ENCODE assay signal across 9 cellular contexts in genomic region chr1:37472281-37472680, GRCh38. TPM values are rescaled to one million over a fixed set of nuclear protein-coding genes. Genes with fewer than 3 reads are reported as not detected.
DNase-seq lines count a peak whose midpoint lies in the region; ATAC-seq and TF ChIP-seq lines count a peak whose summit lies in the region.
"Had no signal": no experiment of that assay in that cellular context is flagged by ENCODE, and none has a peak within 500 bp of the region (broad histone marks: within the 10 kb centered on the region; RNA-seq: fewer than 3 reads in every experiment).

No MANE protein-coding gene starts in this region.

- H3K9me3 Mint-ChIP-seq in activated CD4-positive, alpha-beta memory T cell treated with anti-CD3 and anti-CD28 coated beads, Interleukin-2, amount 10 ng/mL, durations not matched to agents 7 days and 5 days, result no peaks in the 10 kb centered on the region

- H3K27ac ChIP-seq in HCT116 (ENCODE audit: low read depth, low read length) (peak overlapping the region; percentile 61; the same call in 1 of the 2 replicates), right atrium auricular region (peak overlapping the region; percentile 94 to 97), skeletal muscle tissue (ENCODE audit: low read depth, low read length) (peak overlapping the region; percentile 95)

- H3K4me3 Mint-ChIP-seq in activated CD4-positive, alpha-beta memory T cell treated with anti-CD3 and anti-CD28 coated beads, Interleukin-2, amount 10 ng/mL, durations not matched to agents 7 days and 5 days, result peak overlapping the region; percentile 98

- H3K9me3 ChIP-seq in HCT116 (ENCODE audit: control insufficient read depth in 1 of 2, insufficient read depth in 1 of 2, low read depth in 1 of 2, low read length in 2 of 2), result no peaks in the 10 kb centered on the region
- no peaks in the 10 kb centered on the region for H3K9me3 ChIP-seq in right atrium auricular region
- H3K9me3 ChIP-seq in skeletal muscle tissue (ENCODE audit: control insufficient read depth in 3 of 3, low read length in 3 of 3), result no peaks in the 10 kb centered on the region

- peaks cover 28% of the 10 kb centered on the region for H3K79me2 ChIP-seq in HCT116 (ENCODE audit: insufficient read depth, low read length)

- TF ChIP-seq POLR2A in HCT116 (IDR thresholded peaks at IDR 0.05; ENCODE audit: borderline replicate concordance, extremely low read depth, insufficient read depth, insufficient read length), result no peak

- no peaks in the 10 kb centered on the region for H3K9me2 ChIP-seq in HCT116 (ENCODE audit: insufficient read depth)

- intact Hi-C loops in HCT116 (cut with micrococcal nuclease), result loop anchor here (5.0 to 10.0 kb wide), 3 partner anchors 125 to 1923 kb away; partner anchors contain the start of genes GNL2 and UTP11

- H3K36me3 ChIP-seq in HCT116 (ENCODE audit: control insufficient read depth in 1 of 2, insufficient read depth in 2 of 2, low read length in 2 of 2) (0 out of 4 replicates have a peak, but pooled peaks cover 0 to 3% of the 10 kb centered on the region in 2 experiments), right atrium auricular region (no peaks in the 10 kb centered on the region), skeletal muscle tissue (ENCODE audit: control insufficient read depth in 3 of 3, insufficient read depth in 3 of 3, low read length in 3 of 3) (peaks cover 5 to 6% (median 6%) of the 10 kb centered on the region in 3 donors)

- peak overlapping the region; percentile 78 for H3K4me2 ChIP-seq in HCT116 (ENCODE audit: low read length)

- H3K36me3 Mint-ChIP-seq in activated CD4-positive, alpha-beta memory T cell treated with anti-CD3 and anti-CD28 coated beads, Interleukin-2, amount 10 ng/mL, durations not matched to agents 7 days and 5 days (ENCODE audit: low read depth), result peaks cover 24% of the 10 kb centered on the region

- TF ChIP-seq CTCF in HCT116 (IDR thresholded peaks at IDR 0.05 in 2 of 3, conservative IDR thresholded peaks at IDR 0.05 in 1 of 3; ENCODE audit: borderline replicate concordance in 1 of 3, insufficient read depth in 1 of 3, low read depth in 2 of 3, low read length in 2 of 3), result no peak
- no peak for TF ChIP-seq CTCF in right atrium auricular region (IDR thresholded peaks at IDR 0.05)

- H4K20me1 ChIP-seq in HCT116 (ENCODE audit: insufficient read depth), result no peaks in the 10 kb centered on the region

- no peak for ATAC-seq in HCT116
- no peak for ATAC-seq in HG02852 (IDR thresholded peaks at IDR 0.05; ENCODE audit: unreplicated experiment)
- no peak for ATAC-seq in GM18858 (IDR thresholded peaks at IDR 0.05; ENCODE audit: unreplicated experiment)

- CTCF ChIA-PET in HCT116 (lab: Charles Lee), result interaction anchor here (1.3 to 1.6 kb wide), 4 partner anchors 12 to 42 kb away, joined by 3 to 8 read pairs (median 4); no protein-coding TSS in a partner anchor
- CTCF ChIA-PET in activated CD4-positive, alpha-beta memory T cell treated with anti-CD3 and anti-CD28 coated beads, Interleukin-2, amount 10 ng/mL, durations not matched to agents 7 days and 5 days (lab: Charles Lee), result interaction anchor here (3.4 kb wide), 1 partner anchor 15 kb away, joined by 16 read pairs; no protein-coding TSS in a partner anchor

- H3K27ac Mint-ChIP-seq in activated CD4-positive, alpha-beta memory T cell treated with anti-CD3 and anti-CD28 coated beads, Interleukin-2, amount 10 ng/mL, durations not matched to agents 7 days and 5 days, result peak overlapping the region; percentile 69

- H3K27me3 ChIP-seq in HCT116 (ENCODE audit: insufficient read depth, low read length), result 0 out of 2 replicates have a peak, but pooled peaks cover 3% of the 10 kb centered on the region
- no peaks in the 10 kb centered on the region for H3K27me3 ChIP-seq in right atrium auricular region
- no peaks in the 10 kb centered on the region for H3K27me3 ChIP-seq in skeletal muscle tissue (ENCODE audit: control insufficient read depth in 3 of 3, insufficient read depth in 3 of 3, low read length in 3 of 3)

- no TSS peak for BruUV-seq in HCT116 (replicated peaks; lab: Mats Ljungman, UMichigan)

- H3K27me3 Mint-ChIP-seq in activated CD4-positive, alpha-beta memory T cell treated with anti-CD3 and anti-CD28 coated beads, Interleukin-2, amount 10 ng/mL, durations not matched to agents 7 days and 5 days, result no peaks in the 10 kb centered on the region

- no peak for TF ChIP-seq RAD21 in HCT116 (IDR thresholded peaks at IDR 0.05; ENCODE audit: low read depth)

- H3K4me3 ChIP-seq in HCT116 (replicated peaks in 1 of 2; ENCODE audit: low read depth in 1 of 2, low read length in 2 of 2) (peak overlapping the region in 1 of 2 experiments; percentile 52; a peak in 2 of 4 replicates), right atrium auricular region (no peak overlapping the region), skeletal muscle tissue (ENCODE audit: low read length in 3 of 3) (peak overlapping the region in 2 of 3 donors; percentile 59 to 70)

- no peak overlapping the region for H2AFZ ChIP-seq in HCT116 (ENCODE audit: low read depth, low read length, poor library complexity, severe bottlenecking)

- POLR2A ChIA-PET in HCT116 (lab: Charles Lee), result interaction anchor here (0.6 to 1.2 kb wide), 2 partner anchors 129 to 1265 kb away, joined by 3 read pairs; no protein-coding TSS in a partner anchor
- POLR2A ChIA-PET in activated CD4-positive, alpha-beta memory T cell treated with anti-CD3 and anti-CD28 coated beads, Interleukin-2, amount 10 ng/mL, durations not matched to agents 7 days and 5 days (lab: Charles Lee), result interaction anchor here (0.7 to 6.8 kb wide), 2 partner anchors 13 to 42 kb away, joined by 3 to 99 read pairs; partner anchors contain the start of gene MEAF6

- no peak for DNase-seq in HCT116 (ENCODE audit: low read depth, low spot score)
- no peak for DNase-seq in activated CD4-positive, alpha-beta memory T cell treated with anti-CD3 and anti-CD28 coated beads, Interleukin-2, amount 10 ng/mL, durations not matched to agents 7 days and 5 days
- no peak for DNase-seq in right atrium auricular region (ENCODE audit: low spot score)
- no peak for DNase-seq in SK-N-DZ (ENCODE audit: low spot score)
- DNase-seq in NCI-H2196 (lab: John Stamatoyannopoulos, UW; ENCODE audit: unreplicated experiment), result no peak
- DNase-seq: NCI-H2029 treated with DMSO at 0.1 percent for 48 hours had no signal

- peaks cover 40% of the 10 kb centered on the region for H3K4me1 Mint-ChIP-seq in activated CD4-positive, alpha-beta memory T cell treated with anti-CD3 and anti-CD28 coated beads, Interleukin-2, amount 10 ng/mL, durations not matched to agents 7 days and 5 days

- H3K9ac ChIP-seq in HCT116 (ENCODE audit: low read length) (peak overlapping the region; percentile 55), skeletal muscle tissue (ENCODE audit: low read depth in 1 of 3, low read length in 3 of 3) (peak overlapping the region; percentile 72 to 81 (median 80))

- RAD21 ChIA-PET in HCT116 (lab: Charles Lee; ENCODE audit: low non-redundant PET in 1 of 2, low total read pairs in 2 of 2, uncharacterized antibody in 2 of 2, unreplicated experiment in 2 of 2), result interaction anchor here in 1 of 2 experiments (0.6 kb wide), 1 partner anchor 55 kb away, joined by 3 read pairs; no protein-coding TSS in a partner anchor

- H3K4me1 ChIP-seq in HCT116 (ENCODE audit: control insufficient read depth in 1 of 2, insufficient read depth in 2 of 2, low read length in 2 of 2) (peaks cover 52 to 61% of the 10 kb centered on the region in 2 experiments), right atrium auricular region (peaks cover 0 to 55% of the 10 kb centered on the region in 2 donors), skeletal muscle tissue (ENCODE audit: control insufficient read depth in 3 of 3, insufficient read depth in 3 of 3, low read length in 3 of 3) (peaks cover 48 to 60% (median 52%) of the 10 kb centered on the region in 3 donors)

TF ChIP-seq in HCT116, 20 proteins besides CTCF, POLR2A, EP300 and RAD21:
- TF ChIP-seq EZH2 (IDR thresholded peaks at IDR 0.05) (no peak), SP1 (IDR thresholded peaks at IDR 0.05; ENCODE audit: low read depth) (no peak), YY1 (IDR thresholded peaks at IDR 0.05; ENCODE audit: extremely low read depth, insufficient replicate concordance, low read depth, low read length) (no peak), SRF (IDR thresholded peaks at IDR 0.05; ENCODE audit: low read depth) (no peak), ZFX (IDR thresholded peaks at IDR 0.05) (no peak), EGR1 (IDR thresholded peaks at IDR 0.05; ENCODE audit: low read depth) (no peak), ELF1 (IDR thresholded peaks at IDR 0.05; ENCODE audit: borderline replicate concordance, low read depth) (no peak), ZNF274 (IDR thresholded peaks at IDR 0.05; ENCODE audit: low read depth, low read length) (no peak), EZH2phosphoT487 (IDR thresholded peaks at IDR 0.05; ENCODE audit: borderline replicate concordance) (no peak), CEBPB (IDR thresholded peaks at IDR 0.05; ENCODE audit: low read depth) (no peak)
TF ChIP-seq in HCT116: peak in this region for 0.

RNA-seq across cellular contexts. Expression of gene ZC3H12A, which starts 2.1 kb away (rescaled TPM):
- 10.6 TPM for total RNA-seq in HCT116 (2021; ENCODE audit: unreplicated experiment)
- 12.3 and 13.1 TPM in 2 replicates for polyA plus RNA-seq in HCT116 (2012)
- 10 to 100 TPM; 29.9 to 31.1 TPM for total RNA-seq in activated CD4-positive, alpha-beta memory T cell treated with anti-CD3 and anti-CD28 coated beads, Interleukin-2, amount 10 ng/mL, durations not matched to agents 7 days and 5 days
- 10 to 100 TPM in 1 of 2 donors, 1 to 10 TPM in 1; 9.4 to 13.5 TPM for total RNA-seq in right atrium auricular region
- total RNA-seq in skeletal muscle tissue, result 1.0 TPM
- 0.95 and 1.2 TPM in 2 replicates for polyA plus RNA-seq in SK-N-DZ (2014; cell fraction: cytosol; rRNA removed)
- 1.9 and 2.5 TPM in 2 replicates for polyA plus RNA-seq in SK-N-DZ (2014; cell fraction: nucleus; rRNA removed)

RNA-seq across cellular contexts. Expression of gene MEAF6, which starts 42.3 kb away (rescaled TPM):
- total RNA-seq in HCT116 (2021; ENCODE audit: unreplicated experiment) (50.3 TPM), right atrium auricular region (10 to 100 TPM; 50.4 to 61.0 TPM), skeletal muscle tissue (36.5 TPM)
- 19.8 and 29.1 TPM in 2 replicates for polyA plus RNA-seq in HCT116 (2012)
- 10 to 100 TPM; 63.7 to 64.2 TPM for total RNA-seq in activated CD4-positive, alpha-beta memory T cell treated with anti-CD3 and anti-CD28 coated beads, Interleukin-2, amount 10 ng/mL, durations not matched to agents 7 days and 5 days
- 105 and 117 TPM in 2 replicates for polyA plus RNA-seq in SK-N-DZ (2014; cell fraction: cytosol; rRNA removed)
- polyA plus RNA-seq in SK-N-DZ (2014; cell fraction: nucleus; rRNA removed), result 63.0 and 96.6 TPM in 2 replicates

Comparison
In these comparisons a context has a peak if more than half of its experiments do, and no peak if none do; other contexts are left out.
1. H3K4me3 ChIP-seq: peak in skeletal muscle tissue (2 of 3); none in right atrium auricular region (0 of 2).
2. Peak in every context shown above with its lines, with median percentiles within 50 percentile points of each other: H3K27ac ChIP-seq.